25 cellular contexts compared by ENCODE assay signal in genomic region chr5:24609694-24610093, GRCh38. TPM values are rescaled to one million over a fixed set of nuclear protein-coding genes. Genes with fewer than 3 reads are reported as not detected.
"Had no signal": no experiment of that assay in that cellular context is flagged by ENCODE, and none has a peak within 500 bp of the region (broad histone marks: within the 10 kb centered on the region; RNA-seq: fewer than 3 reads in every experiment).

No MANE protein-coding gene starts in this region.

- ATAC-seq: activated CD4-positive, CD25-positive, alpha-beta regulatory T cell treated with anti-CD3 and anti-CD28 coated beads, Interleukin-2, amount 50 U/mL, for 24 hours; activated CD8-positive, alpha-beta T cell treated with anti-CD3 and anti-CD28 coated beads, Interleukin-2, amount 10 ng/mL, durations not matched to agents 7 days and 5 days; body of pancreas; SK-N-SH treated with all-trans-retinoic acid at 6 μM for 48 hours had no signal

- DNase-seq: activated CD4-positive, alpha-beta T cell treated with anti-CD3 and anti-CD28 coated beads for 4 hours; activated CD8-positive, alpha-beta T cell treated with anti-CD3 and anti-CD28 coated beads, Interleukin-2, amount 10 ng/mL, durations not matched to agents 7 days and 5 days; activated effector memory CD4-positive, alpha-beta T cell treated with Interleukin-2 at 50 U/mL for 16 hours; activated naive CD4-positive, alpha-beta T cell; activated T-cell treated with anti-CD3 and anti-CD28 coated beads, Interleukin-2, amount 50 U/mL, for 24 hours; amniotic stem cell; body of pancreas; NCI-H1092; NCI-H1417; NCI-H1930; NCI-H2171; NCI-H2227 treated with DMSO at 0.1 percent for 48 hours; NCI-H510A; NCI-H69; NK-92 treated with Interleukin-12 subunit alpha and Interleukin-12 subunit beta, amount 100 ng/mL, for 24 hours; OCI-M1; Peyer's patch; SHP77; SW 1271 had no signal

RNA-seq across cellular contexts. Expression of gene CDH10, which starts 35.1 kb away (rescaled TPM):
- total RNA-seq: activated CD8-positive, alpha-beta T cell treated with anti-CD3 and anti-CD28 coated beads, Interleukin-2, amount 10 ng/mL, durations not matched to agents 7 days and 5 days; activated T-helper 1 cell treated with anti-CD3 and anti-CD28 coated beads, Interleukin-12 subunit alpha, Interleukin-12 subunit beta, Interleukin-2, Interleukin-4 antibody, amounts not matched to agents 30 ng/mL and 10 ng/mL and 1 ng/mL, durations not matched to agents 14 hours and 24 hours and 36 hours; ascending aorta; Peyer's patch; SJSA1; T-helper 1 cell treated with Interleukin-12 subunit alpha and Interleukin-12 subunit beta and Interleukin-4 antibody, amounts not matched to agents 30 ng/mL and 1 ng/mL, for 36 hours had no signal
